1 cellular context compared by ENCODE assay signal in the genomic region with DNA sequence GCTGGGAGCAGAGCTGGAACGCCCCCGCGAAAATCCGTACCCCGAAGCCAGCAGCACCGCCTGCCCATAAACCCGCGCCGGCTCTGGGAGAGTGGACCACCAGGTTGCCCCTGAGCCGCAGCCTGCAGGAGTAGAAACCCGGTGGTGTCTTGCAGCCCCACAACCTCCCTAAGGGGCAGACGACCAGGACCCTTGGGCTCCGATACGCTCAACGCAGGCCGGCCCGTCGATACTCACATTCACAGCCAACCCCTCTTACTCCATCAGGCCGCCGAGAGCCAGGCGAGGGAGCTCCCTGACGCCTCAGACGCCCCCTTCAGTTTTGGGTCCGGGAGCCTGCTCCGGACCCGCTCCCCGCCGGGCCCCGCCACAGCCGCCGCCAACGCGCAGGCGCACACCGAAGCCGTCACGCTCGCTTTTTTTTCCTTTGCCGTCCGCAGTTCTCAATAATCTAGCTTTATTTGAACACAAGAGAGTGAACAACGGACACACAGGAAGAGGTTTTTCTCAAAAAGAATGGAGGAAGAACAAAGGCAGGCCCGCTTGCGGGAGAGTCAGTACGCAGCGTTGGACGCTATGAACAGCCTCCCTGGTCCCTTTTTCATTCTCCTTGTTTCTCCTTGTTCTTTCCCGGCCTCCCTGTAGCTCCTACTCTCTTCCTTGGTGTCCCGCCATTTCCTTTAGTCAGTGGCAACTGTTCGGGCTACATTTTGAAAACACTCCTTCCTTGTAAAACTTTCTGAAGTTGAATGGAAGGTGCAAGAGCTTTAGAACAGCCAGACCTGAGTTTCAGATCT.
TF ChIP-seq lines count a peak whose summit lies in the region.

TSS of gene ZNF106 (minus strand) at position 399 of the 797 bp plus-strand sequence. CDS start 18,852 bp downstream, outside the sequence.

TF ChIP-seq in HepG2, 621 proteins besides CTCF, POLR2A, EP300 and RAD21 (continued from another document and continues in another):
- TF ChIP-seq HNF1A (IDR thresholded peaks at IDR 0.05; ENCODE audit: low read depth) (no peak), HNF1A (CRISPR knock-in tag; IDR thresholded peaks at IDR 0.05; ENCODE audit: borderline replicate concordance) (peak; percentile 70; the same call in 1 of the 2 replicates), RNF2 (conservative IDR thresholded peaks at IDR 0.05; ENCODE audit: low read depth) (no peak), GMEB1 (CRISPR knock-in tag; IDR thresholded peaks at IDR 0.05; ENCODE audit: borderline replicate concordance) (peak; percentile 91), PHF5A (CRISPR knock-in tag; IDR thresholded peaks at IDR 0.05; ENCODE audit: low read depth, unreplicated experiment) (no peak), PHF8 (CRISPR knock-in tag; IDR thresholded peaks at IDR 0.05) (peak; percentile 92), TSC22D2 (CRISPR knock-in tag; IDR thresholded peaks at IDR 0.05; ENCODE audit: borderline replicate concordance) (no peak), ZNF382 (CRISPR knock-in tag; IDR thresholded peaks at IDR 0.05; ENCODE audit: borderline replicate concordance) (no peak), BORCS8-MEF2B (CRISPR knock-in tag; IDR thresholded peaks at IDR 0.05) (0 out of 2 replicates have a peak, but pooled peaks have one; percentile 39), KLF11 (CRISPR knock-in tag; IDR thresholded peaks at IDR 0.05) (no peak), NCOA5 (CRISPR knock-in tag; IDR thresholded peaks at IDR 0.05) (no peak), MXI1 (IDR thresholded peaks at IDR 0.05; ENCODE audit: borderline replicate concordance, low read depth, low read length) (peak; percentile 25; the same call in 1 of the 3 replicates), ZNF773 (CRISPR knock-in tag; IDR thresholded peaks at IDR 0.05; ENCODE audit: borderline replicate concordance) (0 out of 2 replicates have a peak, but pooled peaks have one; percentile 46), HNRNPUL1 (IDR thresholded peaks at IDR 0.05; ENCODE audit: low read depth, low read length) (no peak), DMAP1 (CRISPR knock-in tag; IDR thresholded peaks at IDR 0.05) (peak; percentile 84), KAT7 (CRISPR knock-in tag; IDR thresholded peaks at IDR 0.05; ENCODE audit: borderline replicate concordance) (peak; percentile 27; the same call in 1 of the 2 replicates), BHLHE40 (IDR thresholded peaks at IDR 0.05; ENCODE audit: low read length) (no peak), SALL1 (CRISPR knock-in tag; IDR thresholded peaks at IDR 0.05) (peak; percentile 77), ZNF281 (CRISPR knock-in tag; IDR thresholded peaks at IDR 0.05; ENCODE audit: borderline replicate concordance) (no peak), THAP9 (CRISPR knock-in tag; IDR thresholded peaks at IDR 0.05; ENCODE audit: borderline replicate concordance) (peak; percentile 65; the same call in 1 of the 2 replicates), ZNF343 (CRISPR knock-in tag; IDR thresholded peaks at IDR 0.05) (no peak), MTA1 (CRISPR knock-in tag; IDR thresholded peaks at IDR 0.05; ENCODE audit: borderline replicate concordance) (peak; percentile 60), ZFP62 (CRISPR knock-in tag; IDR thresholded peaks at IDR 0.05) (no peak), ZNF367 (CRISPR knock-in tag; IDR thresholded peaks at IDR 0.05; ENCODE audit: borderline replicate concordance) (no peak; the same call in 1 of the 2 replicates), SAP130 (CRISPR knock-in tag; IDR thresholded peaks at IDR 0.05; ENCODE audit: low read depth) (peak; percentile 94), ZNF660 (CRISPR knock-in tag; IDR thresholded peaks at IDR 0.05; ENCODE audit: borderline replicate concordance, low read depth) (no peak)
- TF ChIP-seq, protein P1, sequence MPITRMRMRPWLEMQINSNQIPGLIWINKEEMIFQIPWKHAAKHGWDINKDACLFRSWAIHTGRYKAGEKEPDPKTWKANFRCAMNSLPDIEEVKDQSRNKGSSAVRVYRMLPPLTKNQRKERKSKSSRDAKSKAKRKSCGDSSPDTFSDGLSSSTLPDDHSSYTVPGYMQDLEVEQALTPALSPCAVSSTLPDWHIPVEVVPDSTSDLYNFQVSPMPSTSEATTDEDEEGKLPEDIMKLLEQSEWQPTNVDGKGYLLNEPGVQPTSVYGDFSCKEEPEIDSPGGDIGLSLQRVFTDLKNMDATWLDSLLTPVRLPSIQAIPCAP (CRISPR knock-in tag; IDR thresholded peaks at IDR 0.05; ENCODE audit: low read depth) = no peak
- TF ChIP-seq, protein P2, sequence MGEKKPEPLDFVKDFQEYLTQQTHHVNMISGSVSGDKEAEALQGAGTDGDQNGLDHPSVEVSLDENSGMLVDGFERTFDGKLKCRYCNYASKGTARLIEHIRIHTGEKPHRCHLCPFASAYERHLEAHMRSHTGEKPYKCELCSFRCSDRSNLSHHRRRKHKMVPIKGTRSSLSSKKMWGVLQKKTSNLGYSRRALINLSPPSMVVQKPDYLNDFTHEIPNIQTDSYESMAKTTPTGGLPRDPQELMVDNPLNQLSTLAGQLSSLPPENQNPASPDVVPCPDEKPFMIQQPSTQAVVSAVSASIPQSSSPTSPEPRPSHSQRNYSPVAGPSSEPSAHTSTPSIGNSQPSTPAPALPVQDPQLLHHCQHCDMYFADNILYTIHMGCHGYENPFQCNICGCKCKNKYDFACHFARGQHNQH (CRISPR knock-in tag; IDR thresholded peaks at IDR 0.05) = peak; percentile 70
- TF ChIP-seq, protein P3, sequence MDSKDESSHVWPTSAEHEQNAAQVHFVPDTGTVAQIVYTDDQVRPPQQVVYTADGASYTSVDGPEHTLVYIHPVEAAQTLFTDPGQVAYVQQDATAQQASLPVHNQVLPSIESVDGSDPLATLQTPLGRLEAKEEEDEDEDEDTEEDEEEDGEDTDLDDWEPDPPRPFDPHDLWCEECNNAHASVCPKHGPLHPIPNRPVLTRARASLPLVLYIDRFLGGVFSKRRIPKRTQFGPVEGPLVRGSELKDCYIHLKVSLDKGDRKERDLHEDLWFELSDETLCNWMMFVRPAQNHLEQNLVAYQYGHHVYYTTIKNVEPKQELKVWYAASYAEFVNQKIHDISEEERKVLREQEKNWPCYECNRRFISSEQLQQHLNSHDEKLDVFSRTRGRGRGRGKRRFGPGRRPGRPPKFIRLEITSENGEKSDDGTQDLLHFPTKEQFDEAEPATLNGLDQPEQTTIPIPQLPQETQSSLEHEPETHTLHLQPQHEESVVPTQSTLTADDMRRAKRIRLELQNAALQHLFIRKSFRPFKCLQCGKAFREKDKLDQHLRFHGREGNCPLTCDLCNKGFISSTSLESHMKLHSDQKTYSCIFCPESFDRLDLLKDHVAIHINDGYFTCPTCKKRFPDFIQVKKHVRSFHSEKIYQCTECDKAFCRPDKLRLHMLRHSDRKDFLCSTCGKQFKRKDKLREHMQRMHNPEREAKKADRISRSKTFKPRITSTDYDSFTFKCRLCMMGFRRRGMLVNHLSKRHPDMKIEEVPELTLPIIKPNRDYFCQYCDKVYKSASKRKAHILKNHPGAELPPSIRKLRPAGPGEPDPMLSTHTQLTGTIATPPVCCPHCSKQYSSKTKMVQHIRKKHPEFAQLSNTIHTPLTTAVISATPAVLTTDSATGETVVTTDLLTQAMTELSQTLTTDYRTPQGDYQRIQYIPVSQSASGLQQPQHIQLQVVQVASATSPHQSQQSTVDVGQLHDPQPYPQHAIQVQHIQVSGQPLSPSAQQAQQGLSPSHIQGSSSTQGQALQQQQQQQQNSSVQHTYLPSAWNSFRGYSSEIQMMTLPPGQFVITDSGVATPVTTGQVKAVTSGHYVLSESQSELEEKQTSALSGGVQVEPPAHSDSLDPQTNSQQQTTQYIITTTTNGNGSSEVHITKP (CRISPR knock-in tag; IDR thresholded peaks at IDR 0.05; ENCODE audit: low read depth) = no peak
- TF ChIP-seq, protein P4, sequence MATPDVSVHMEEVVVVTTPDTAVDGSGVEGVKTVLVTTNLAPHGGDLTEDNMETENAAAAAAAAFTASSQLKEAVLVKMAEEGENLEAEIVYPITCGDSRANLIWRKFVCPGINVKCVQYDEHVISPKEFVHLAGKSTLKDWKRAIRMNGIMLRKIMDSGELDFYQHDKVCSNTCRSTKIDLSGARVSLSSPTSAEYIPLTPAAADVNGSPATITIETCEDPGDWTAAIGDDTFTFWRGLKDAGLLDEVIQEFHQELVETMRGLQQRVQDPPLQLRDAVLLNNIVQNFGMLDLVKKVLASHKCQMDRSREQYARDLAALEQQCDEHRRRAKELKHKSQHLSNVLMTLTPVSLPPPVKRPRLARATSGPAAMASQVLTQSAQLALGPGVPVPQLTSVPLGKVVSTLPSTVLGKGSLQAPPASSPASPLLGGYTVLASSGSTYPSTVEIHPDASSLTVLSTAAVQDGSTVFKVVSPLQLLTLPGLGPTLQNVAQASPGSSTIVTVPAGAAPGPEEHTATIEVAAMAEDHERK (CRISPR knock-in tag; IDR thresholded peaks at IDR 0.05; ENCODE audit: low read depth) = peak; percentile 79
- TF ChIP-seq, protein P5, sequence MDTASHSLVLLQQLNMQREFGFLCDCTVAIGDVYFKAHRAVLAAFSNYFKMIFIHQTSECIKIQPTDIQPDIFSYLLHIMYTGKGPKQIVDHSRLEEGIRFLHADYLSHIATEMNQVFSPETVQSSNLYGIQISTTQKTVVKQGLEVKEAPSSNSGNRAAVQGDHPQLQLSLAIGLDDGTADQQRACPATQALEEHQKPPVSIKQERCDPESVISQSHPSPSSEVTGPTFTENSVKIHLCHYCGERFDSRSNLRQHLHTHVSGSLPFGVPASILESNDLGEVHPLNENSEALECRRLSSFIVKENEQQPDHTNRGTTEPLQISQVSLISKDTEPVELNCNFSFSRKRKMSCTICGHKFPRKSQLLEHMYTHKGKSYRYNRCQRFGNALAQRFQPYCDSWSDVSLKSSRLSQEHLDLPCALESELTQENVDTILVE (CRISPR knock-in tag; IDR thresholded peaks at IDR 0.05) = peak; percentile 59; the same call in 1 of the 2 replicates
